In the genomic region with DNA sequence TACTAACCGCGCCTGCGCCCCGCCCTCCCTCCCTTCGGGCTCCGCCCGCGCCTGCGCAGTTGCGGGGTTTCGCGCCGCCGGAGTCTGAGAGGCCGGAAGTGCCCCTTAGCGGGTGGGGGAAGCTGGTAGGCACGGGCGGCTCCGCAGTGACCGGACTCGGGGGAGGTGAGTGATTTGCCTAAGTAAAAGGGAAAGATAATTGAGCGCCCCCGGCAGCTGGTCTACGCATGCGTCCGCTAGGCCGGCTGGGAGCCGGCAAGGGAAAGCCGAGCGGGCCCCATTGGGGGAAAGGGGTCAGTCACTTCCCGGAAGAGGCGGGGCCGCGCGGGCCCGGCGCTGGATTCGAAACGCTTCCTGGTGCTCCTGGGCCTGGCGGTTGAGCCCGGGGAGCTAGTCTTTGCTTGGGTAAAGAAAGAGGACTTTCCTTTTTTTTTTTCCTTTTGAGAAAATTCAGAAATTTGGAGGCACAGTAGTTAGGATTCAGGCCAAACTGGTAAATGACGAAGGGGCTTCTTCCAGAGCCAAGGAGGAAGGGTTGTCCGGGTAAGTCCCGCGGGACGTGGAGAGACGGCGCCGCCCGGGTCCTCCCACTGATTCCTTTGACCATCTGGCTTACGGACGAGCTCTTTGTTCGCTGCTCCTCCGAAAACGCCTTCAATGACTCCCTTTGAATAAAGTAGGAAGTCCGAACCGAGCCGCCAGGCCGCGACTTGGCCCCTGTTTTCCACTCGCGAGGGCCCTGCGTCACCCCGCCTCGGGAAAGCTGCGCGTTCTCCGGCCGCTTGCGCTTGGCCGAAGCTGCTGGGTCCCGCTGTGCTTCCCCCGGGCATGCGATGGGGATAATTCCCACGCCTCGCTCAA, we compare ENCODE assay signal across 1 cellular context.
TF ChIP-seq lines count a peak whose summit lies in the region.

Gene GEN1 (plus strand): TSS at position 336 of the 861 bp plus-strand sequence. CDS start 5,806 bp downstream, outside the sequence.
Gene SMC6 (minus strand): TSS at position 8 of the 861 bp plus-strand sequence. CDS start 7,864 bp downstream, outside the sequence.

TF ChIP-seq in GM12878, 131 proteins besides CTCF, POLR2A, EP300 and RAD21 (continued from another document):
- TF ChIP-seq ETV6 (conservative IDR thresholded peaks at IDR 0.05 in 1 of 2, IDR thresholded peaks at IDR 0.05 in 1 of 2; ENCODE audit: borderline replicate concordance in 1 of 2, low read depth in 1 of 2), result peak in 1 of 2 experiments; percentile 96; a peak in 2 of 4 replicates
- no peak for TF ChIP-seq KDM1A (IDR thresholded peaks at IDR 0.05; ENCODE audit: borderline replicate concordance)
- TF ChIP-seq E2F4 (IDR thresholded peaks at IDR 0.05; ENCODE audit: low read depth, low read length), result peak; percentile 98
- TF ChIP-seq YY1 (IDR thresholded peaks at IDR 0.05; ENCODE audit: low read depth, low read length), result 0 out of 2 replicates have a peak, but pooled peaks have one; percentile 36
- no peak for TF ChIP-seq MTA2 (IDR thresholded peaks at IDR 0.05; ENCODE audit: low read depth)
- TF ChIP-seq ZNF24 (IDR thresholded peaks at IDR 0.05), result no peak
- peak; percentile 69 for TF ChIP-seq PKNOX1 (IDR thresholded peaks at IDR 0.05)
- TF ChIP-seq CHD2 (IDR thresholded peaks at IDR 0.05; ENCODE audit: borderline replicate concordance, low read depth, low read length), result 0 out of 2 replicates have a peak, but pooled peaks have one; percentile 17
- no peak for TF ChIP-seq IRF4 (IDR thresholded peaks at IDR 0.05; ENCODE audit: low read depth, low read length)
- no peak for TF ChIP-seq ZNF592 (IDR thresholded peaks at IDR 0.05)
- TF ChIP-seq CBX5 (IDR thresholded peaks at IDR 0.05; ENCODE audit: low read depth), result no peak
- TF ChIP-seq BACH1 (IDR thresholded peaks at IDR 0.05; ENCODE audit: borderline replicate concordance), result no peak
- peak; percentile 87 to 95 for TF ChIP-seq BHLHE40 (IDR thresholded peaks at IDR 0.05; ENCODE audit: borderline replicate concordance in 1 of 2, low read depth in 2 of 2, low read length in 1 of 2)
- no peak for TF ChIP-seq ZNF217 (IDR thresholded peaks at IDR 0.05)
- peak; percentile 34; the same call in 1 of the 2 replicates for TF ChIP-seq ZNF207 (IDR thresholded peaks at IDR 0.05; ENCODE audit: borderline replicate concordance)
- TF ChIP-seq JUND (IDR thresholded peaks at IDR 0.05; ENCODE audit: low read depth, low read length), result no peak
- TF ChIP-seq BMI1 (IDR thresholded peaks at IDR 0.05; ENCODE audit: borderline replicate concordance), result no peak
- TF ChIP-seq, protein P1, sequence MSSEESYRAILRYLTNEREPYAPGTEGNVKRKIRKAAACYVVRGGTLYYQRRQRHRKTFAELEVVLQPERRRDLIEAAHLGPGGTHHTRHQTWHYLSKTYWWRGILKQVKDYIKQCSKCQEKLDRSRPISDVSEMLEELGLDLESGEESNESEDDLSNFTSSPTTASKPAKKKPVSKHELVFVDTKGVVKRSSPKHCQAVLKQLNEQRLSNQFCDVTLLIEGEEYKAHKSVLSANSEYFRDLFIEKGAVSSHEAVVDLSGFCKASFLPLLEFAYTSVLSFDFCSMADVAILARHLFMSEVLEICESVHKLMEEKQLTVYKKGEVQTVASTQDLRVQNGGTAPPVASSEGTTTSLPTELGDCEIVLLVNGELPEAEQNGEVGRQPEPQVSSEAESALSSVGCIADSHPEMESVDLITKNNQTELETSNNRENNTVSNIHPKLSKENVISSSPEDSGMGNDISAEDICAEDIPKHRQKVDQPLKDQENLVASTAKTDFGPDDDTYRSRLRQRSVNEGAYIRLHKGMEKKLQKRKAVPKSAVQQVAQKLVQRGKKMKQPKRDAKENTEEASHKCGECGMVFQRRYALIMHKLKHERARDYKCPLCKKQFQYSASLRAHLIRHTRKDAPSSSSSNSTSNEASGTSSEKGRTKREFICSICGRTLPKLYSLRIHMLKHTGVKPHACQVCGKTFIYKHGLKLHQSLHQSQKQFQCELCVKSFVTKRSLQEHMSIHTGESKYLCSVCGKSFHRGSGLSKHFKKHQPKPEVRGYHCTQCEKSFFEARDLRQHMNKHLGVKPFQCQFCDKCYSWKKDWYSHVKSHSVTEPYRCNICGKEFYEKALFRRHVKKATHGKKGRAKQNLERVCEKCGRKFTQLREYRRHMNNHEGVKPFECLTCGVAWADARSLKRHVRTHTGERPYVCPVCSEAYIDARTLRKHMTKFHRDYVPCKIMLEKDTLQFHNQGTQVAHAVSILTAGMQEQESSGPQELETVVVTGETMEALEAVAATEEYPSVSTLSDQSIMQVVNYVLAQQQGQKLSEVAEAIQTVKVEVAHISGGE (CRISPR knock-in tag; IDR thresholded peaks at IDR 0.05), result no peak
- peak; percentile 80; the same call in 1 of the 2 replicates for TF ChIP-seq IKZF1 (conservative IDR thresholded peaks at IDR 0.05)
- TF ChIP-seq ZBTB40 (IDR thresholded peaks at IDR 0.05; ENCODE audit: borderline replicate concordance), result peak; percentile 90; the same call in 1 of the 2 replicates
- peak; percentile 99 for TF ChIP-seq SIN3A (IDR thresholded peaks at IDR 0.05; ENCODE audit: low read depth, low read length)
- no peak for TF ChIP-seq TCF7 (IDR thresholded peaks at IDR 0.05; ENCODE audit: borderline replicate concordance)
- no peak for TF ChIP-seq RAD51 (IDR thresholded peaks at IDR 0.05)
- TF ChIP-seq, protein P2, sequence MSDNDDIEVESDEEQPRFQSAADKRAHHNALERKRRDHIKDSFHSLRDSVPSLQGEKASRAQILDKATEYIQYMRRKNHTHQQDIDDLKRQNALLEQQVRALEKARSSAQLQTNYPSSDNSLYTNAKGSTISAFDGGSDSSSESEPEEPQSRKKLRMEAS (IDR thresholded peaks at IDR 0.05; ENCODE audit: low read depth, low read length), result no peak; the same call in 1 of the 2 replicates
- TF ChIP-seq, protein P3, sequence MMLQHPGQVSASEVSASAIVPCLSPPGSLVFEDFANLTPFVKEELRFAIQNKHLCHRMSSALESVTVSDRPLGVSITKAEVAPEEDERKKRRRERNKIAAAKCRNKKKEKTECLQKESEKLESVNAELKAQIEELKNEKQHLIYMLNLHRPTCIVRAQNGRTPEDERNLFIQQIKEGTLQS (IDR thresholded peaks at IDR 0.05; ENCODE audit: borderline replicate concordance, extremely low read depth, low read depth, low read length), result no peak
- peak; percentile 71 for TF ChIP-seq E2F8 (IDR thresholded peaks at IDR 0.05; ENCODE audit: low read depth, partially characterized antibody)
- peak; percentile 94 for TF ChIP-seq GABPA (IDR thresholded peaks at IDR 0.05; ENCODE audit: low read depth)
- no peak for TF ChIP-seq RFX5 (IDR thresholded peaks at IDR 0.05; ENCODE audit: low read depth, low read length)
- TF ChIP-seq HDAC6 (IDR thresholded peaks at IDR 0.05; ENCODE audit: unreplicated experiment), result no peak
- no peak for TF ChIP-seq NR2C1 (IDR thresholded peaks at IDR 0.05)
